Comparison of ENCODE assay signal across 8 cellular contexts in the genomic region with DNA sequence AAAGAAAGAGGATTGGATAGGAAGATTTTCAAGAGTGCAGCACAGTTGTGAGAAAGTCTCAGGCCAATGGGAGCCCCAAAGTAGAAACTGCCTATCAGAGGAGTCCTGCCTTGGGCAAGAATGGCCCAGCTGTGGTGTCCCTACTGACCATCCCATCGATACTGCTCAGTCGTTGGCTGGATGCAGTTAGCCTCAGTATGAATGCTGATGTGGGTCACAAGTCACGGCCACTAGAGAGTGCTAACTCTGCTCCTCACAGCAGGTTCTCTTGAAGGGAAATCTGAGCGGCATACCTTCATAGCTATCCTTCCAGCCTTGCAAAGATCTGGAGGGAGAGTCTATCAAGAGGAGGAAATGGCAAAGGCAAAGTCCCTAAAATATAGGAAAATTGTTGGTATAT. TPM values are rescaled to one million over a fixed set of nuclear protein-coding genes. Genes with fewer than 3 reads are reported as not detected.
DNase-seq lines count a peak whose midpoint lies in the region; FAIRE-seq and TF ChIP-seq lines count a peak whose summit lies in the region.
"Had no signal": no experiment of that assay in that cellular context is flagged by ENCODE, and none has a peak within 500 bp of the region (broad histone marks: within the 10 kb centered on the region; RNA-seq: fewer than 3 reads in every experiment).

No MANE protein-coding gene starts in this region.

- no peaks in the 10 kb centered on the region for H4K20me1 ChIP-seq in H1 (replicated peaks in 1 of 2; ENCODE audit: control insufficient read depth in 1 of 2, insufficient read depth in 2 of 2, low read length in 2 of 2)
- no peaks in the 10 kb centered on the region for H4K20me1 ChIP-seq in osteoblast (ENCODE audit: insufficient read depth, low read length)

- H3K79me2 ChIP-seq in H1 (ENCODE audit: control insufficient read depth in 1 of 2, insufficient read depth in 2 of 2, low read length in 2 of 2) (no peaks in the 10 kb centered on the region), osteoblast (ENCODE audit: insufficient read depth, low read length) (no peaks in the 10 kb centered on the region)

- WGBS in H1 (ENCODE audit: extremely low coverage in 1 of 2, insufficient coverage in 1 of 2, insufficient read length in 1 of 2, insufficient replicate concordance in 2 of 2, low coverage in 1 of 2, low lambda C conversion rate in 2 of 2, missing lambda C conversion rate in 1 of 2), 2 experiments, result 43% methylated on average over 4 of the region's 4 CpGs; no CpG with 5 or more reads in 1 of the 2 experiments

- DNase-seq in HuH-7 (ENCODE audit: low spot score) (peak; percentile 23), H1 (ENCODE audit: low read depth in 1 of 2, low spot score in 2 of 2) (no peak), osteoblast (ENCODE audit: insufficient read length, low spot score, missing footprints) (no peak), NCI-H2107 treated with DMSO at 0.1 percent for 48 hours (lab: John Stamatoyannopoulos, UW; ENCODE audit: unreplicated experiment) (no peak), NCI-H1105 treated with DMSO at 0.1 percent for 48 hours (lab: John Stamatoyannopoulos, UW) (no peak), NCI-H524 treated with DMSO at 0.1 percent for 48 hours (lab: John Stamatoyannopoulos, UW) (no peak)
- DNase-seq: SW 1271 had no signal

- no peak overlapping the region for H3K56ac ChIP-seq in H1 (replicated peaks; ENCODE audit: insufficient read length, low read depth, low read length)

- H3K4me3 ChIP-seq in GM12875 (ENCODE audit: low read depth, low read length) (no peak overlapping the region), H1 (ENCODE audit: extremely low read depth in 1 of 4, insufficient read depth in 2 of 4, low read depth in 3 of 4, low read length in 4 of 4) (no peak overlapping the region), osteoblast (ENCODE audit: insufficient read depth, low read length) (no peak overlapping the region)

- H4K91ac ChIP-seq in H1 (replicated peaks; ENCODE audit: insufficient read length, low read length), result no peak overlapping the region

- H3K79me1 ChIP-seq in H1 (ENCODE audit: low read depth, low read length), result no peaks in the 10 kb centered on the region

- TF ChIP-seq POLR2A in H1 (IDR thresholded peaks at IDR 0.05; ENCODE audit: control extremely low read depth in 1 of 2, low read depth in 2 of 2, low read length in 2 of 2), result no peak

- no peak overlapping the region for H4K8ac ChIP-seq in H1 (ENCODE audit: extremely low read depth, insufficient read depth, low read length)

- no peak overlapping the region for H3K18ac ChIP-seq in H1 (ENCODE audit: extremely low read depth, low read length)

- H3K23ac ChIP-seq in H1 (ENCODE audit: insufficient read length), result no peak overlapping the region

- H4K5ac ChIP-seq in H1 (ENCODE audit: insufficient read length, low read depth, low read length), result no peak overlapping the region

- H3K36me3 ChIP-seq in H1 (ENCODE audit: control insufficient read depth in 2 of 4, insufficient read depth in 4 of 4, low read length in 3 of 4), result no peaks in the 10 kb centered on the region
- no peaks in the 10 kb centered on the region for H3K36me3 ChIP-seq in osteoblast (ENCODE audit: insufficient read depth, low read length)

- no peak overlapping the region for H2AK5ac ChIP-seq in H1 (ENCODE audit: low read depth, low read length)

- POLR2A ChIA-PET in H1 (lab: Charles Lee; ENCODE audit: partially characterized antibody), result interaction anchor here (2.5 kb wide), 1 partner anchor 11 kb away, joined by 17 read pairs; a partner anchor contains a TSS

- H2BK5ac ChIP-seq in H1 (ENCODE audit: low read depth, low read length), result no peak overlapping the region

- CTCF ChIA-PET in H1 (lab: Charles Lee; ENCODE audit: partially characterized antibody), result interaction anchor here (0.7 to 2.8 kb wide), 13 partner anchors 8 to 362 kb away, joined by 3 to 16 read pairs (median 3); a partner anchor contains a TSS

- TF ChIP-seq CTCF in GM12875 (IDR thresholded peaks at IDR 0.05; ENCODE audit: borderline replicate concordance, insufficient read depth, low read depth, low read length) (0 out of 2 replicates have a peak, but pooled peaks have one; percentile 5), H1 (IDR thresholded peaks at IDR 0.05; ENCODE audit: control extremely low read depth in 1 of 3, insufficient read depth in 1 of 3, low read depth in 1 of 3, low read length in 3 of 3) (peak; percentile 40 to 67 (median 41)), osteoblast (IDR thresholded peaks at IDR 0.05; ENCODE audit: extremely low read depth, low read depth, low read length) (peak; percentile 43)

- peak; percentile 37 to 54 for TF ChIP-seq RAD21 in H1 (IDR thresholded peaks at IDR 0.05 in 1 of 2, conservative IDR thresholded peaks at IDR 0.05 in 1 of 2; ENCODE audit: low read depth in 2 of 2, low read length in 2 of 2)

- no peak overlapping the region for H2BK15ac ChIP-seq in H1 (ENCODE audit: low read length)

- no peak overlapping the region for H3K9ac ChIP-seq in H1 (replicated peaks in 1 of 4; ENCODE audit: extremely low read depth in 1 of 4, low read depth in 3 of 4, low read length in 3 of 4)

- H3K27me3 ChIP-seq in H1 (replicated peaks in 1 of 4; ENCODE audit: control insufficient read depth in 3 of 4, extremely low read depth in 1 of 4, insufficient read depth in 3 of 4, low read length in 3 of 4) (no peaks in the 10 kb centered on the region), osteoblast (ENCODE audit: insufficient read depth, low read length) (no peaks in the 10 kb centered on the region)

- no peaks in the 10 kb centered on the region for H3K23me2 ChIP-seq in H1 (ENCODE audit: low read depth, low read length)

- no peak overlapping the region for H2BK120ac ChIP-seq in H1 (replicated peaks; ENCODE audit: low read depth, low read length)

- H3K27ac ChIP-seq in H1 (ENCODE audit: low read depth, low read length) (no peak overlapping the region), osteoblast (ENCODE audit: low read depth, low read length) (no peak overlapping the region)

- no peaks in the 10 kb centered on the region for H3K9me3 ChIP-seq in H1 (ENCODE audit: insufficient read depth in 2 of 2, low read depth in 1 of 2, low read length in 1 of 2)
- no peaks in the 10 kb centered on the region for H3K9me3 ChIP-seq in osteoblast (ENCODE audit: low read depth, low read length)

- H2BK20ac ChIP-seq in H1 (ENCODE audit: low read length), result no peak overlapping the region

- H3K14ac ChIP-seq in H1 (ENCODE audit: insufficient read length), result no peak overlapping the region

- H2AFZ ChIP-seq in H1 (ENCODE audit: low read length) (peak overlapping the region; percentile 70), osteoblast (ENCODE audit: low read length) (no peak overlapping the region)

- H3K4me1 ChIP-seq in H1 (replicated peaks in 1 of 4; ENCODE audit: control insufficient read depth in 3 of 4, insufficient read depth in 4 of 4, low read length in 3 of 4) (no peaks in the 10 kb centered on the region; a peak in 1 of 7 replicates), osteoblast (ENCODE audit: insufficient read depth, low read length) (no peaks in the 10 kb centered on the region)

- H3K4me2 ChIP-seq in H1 (ENCODE audit: insufficient read depth in 1 of 2, low read depth in 2 of 2, low read length in 2 of 2) (no peak overlapping the region), osteoblast (ENCODE audit: insufficient read depth, low read length) (no peak overlapping the region)

- peak; percentile 85 for FAIRE-seq in H1 (lab: Jason Lieb, UNC)

- H2BK12ac ChIP-seq in H1 (ENCODE audit: low read depth, low read length), result no peak overlapping the region

- TF ChIP-seq EP300 in H1 (IDR thresholded peaks at IDR 0.05; ENCODE audit: borderline replicate concordance in 1 of 2, low read depth in 2 of 2, low read length in 2 of 2), result no peak

- H3K4ac ChIP-seq in H1 (replicated peaks; ENCODE audit: insufficient read length, low read depth, low read length), result no peak overlapping the region

TF ChIP-seq in H1, 55 proteins besides CTCF, POLR2A, EP300 and RAD21 (continues in another document):
- TF ChIP-seq, protein P1, sequence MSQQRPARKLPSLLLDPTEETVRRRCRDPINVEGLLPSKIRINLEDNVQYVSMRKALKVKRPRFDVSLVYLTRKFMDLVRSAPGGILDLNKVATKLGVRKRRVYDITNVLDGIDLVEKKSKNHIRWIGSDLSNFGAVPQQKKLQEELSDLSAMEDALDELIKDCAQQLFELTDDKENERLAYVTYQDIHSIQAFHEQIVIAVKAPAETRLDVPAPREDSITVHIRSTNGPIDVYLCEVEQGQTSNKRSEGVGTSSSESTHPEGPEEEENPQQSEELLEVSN (IDR thresholded peaks at IDR 0.05), result no peak

RNA-seq across cellular contexts. Expression of a gene that starts 11.6 kb away (rescaled TPM):
- 38.4 and 43.8 TPM in 2 replicates for total RNA-seq in H1 (2021; fragmentation: NEBNext Ultra II Directional; extraction: Animal tissue kit (Norgen Biotek cat#: 25700))
- 2.8 and 4.8 TPM in 2 replicates for polyA plus RNA-seq in H1 (2011; rRNA removed)
- polyA plus RNA-seq in H1 (2011; cell fraction: cytosol; rRNA removed), result 22.0 TPM
- polyA plus RNA-seq in H1 (2011; cell fraction: nucleus; rRNA removed), result 0.96 TPM
- polyA plus RNA-seq in H1 (2012, experiment 1 of 2), result 20.8 to 48.4 TPM (median 22.5 TPM) in 4 replicates
- polyA plus RNA-seq in H1 (2012, experiment 2 of 2), result 13.2 TPM
- 22.6 TPM for polyA plus RNA-seq in H1 (2013, experiment 1 of 2)
- 22.4 TPM for polyA plus RNA-seq in H1 (2013, experiment 2 of 2)
- 1.1 and 1.2 TPM in 2 replicates for polyA minus RNA-seq in H1 (2011; rRNA and poly(A)+ RNA removed)
- 7.6 TPM for polyA minus RNA-seq in H1 (2011; cell fraction: cytosol; rRNA and poly(A)+ RNA removed)
- polyA minus RNA-seq in H1 (2011; cell fraction: nucleus; rRNA and poly(A)+ RNA removed), result 4.6 TPM
- 6.8 and 6.9 TPM in 2 replicates for total RNA-seq in osteoblast

RNA-seq across cellular contexts. Expression of a gene that starts 53.4 kb away (rescaled TPM):
- 5.7 and 6.7 TPM in 2 replicates for total RNA-seq in H1 (2021; fragmentation: NEBNext Ultra II Directional; extraction: Animal tissue kit (Norgen Biotek cat#: 25700))
- 2.8 and 4.8 TPM in 2 replicates for polyA plus RNA-seq in H1 (2011; rRNA removed)
- 3.6 TPM for polyA plus RNA-seq in H1 (2011; cell fraction: cytosol; rRNA removed)
- polyA plus RNA-seq in H1 (2011; cell fraction: nucleus; rRNA removed), result 4.7 TPM
- polyA plus RNA-seq in H1 (2012, experiment 1 of 2), result 2.3 to 3.0 TPM (median 2.7 TPM) in 4 replicates
- 0.96 TPM for polyA plus RNA-seq in H1 (2012, experiment 2 of 2)
- 4.9 TPM for polyA plus RNA-seq in H1 (2013, experiment 1 of 2)
- 4.3 TPM for polyA plus RNA-seq in H1 (2013, experiment 2 of 2)
- polyA minus RNA-seq in H1 (2011; rRNA and poly(A)+ RNA removed), result 5.7 and 5.9 TPM in 2 replicates
- polyA minus RNA-seq in H1 (2011; cell fraction: cytosol; rRNA and poly(A)+ RNA removed), result 6.0 TPM
- 22.8 TPM for polyA minus RNA-seq in H1 (2011; cell fraction: nucleus; rRNA and poly(A)+ RNA removed)
- total RNA-seq in osteoblast, result 6.5 TPM in 2 replicates

RNA-seq across cellular contexts. Expression of a gene that starts 53.5 kb away (rescaled TPM):
- 163 and 179 TPM in 2 replicates for total RNA-seq in H1 (2021; fragmentation: NEBNext Ultra II Directional; extraction: Animal tissue kit (Norgen Biotek cat#: 25700))
- polyA plus RNA-seq in H1 (2011; rRNA removed), result 119 and 149 TPM in 2 replicates
- polyA plus RNA-seq in H1 (2011; cell fraction: cytosol; rRNA removed), result 127 TPM
- 54.1 TPM for polyA plus RNA-seq in H1 (2011; cell fraction: nucleus; rRNA removed)
- 95.3 to 145 TPM (median 125 TPM) in 4 replicates for polyA plus RNA-seq in H1 (2012, experiment 1 of 2)
- 13.6 TPM for polyA plus RNA-seq in H1 (2012, experiment 2 of 2)
- polyA plus RNA-seq in H1 (2013, experiment 1 of 2), result 227 TPM
- 228 TPM for polyA plus RNA-seq in H1 (2013, experiment 2 of 2)
- polyA minus RNA-seq in H1 (2011; rRNA and poly(A)+ RNA removed), result 62.6 and 70.0 TPM in 2 replicates
- 76.5 TPM for polyA minus RNA-seq in H1 (2011; cell fraction: cytosol; rRNA and poly(A)+ RNA removed)
- polyA minus RNA-seq in H1 (2011; cell fraction: nucleus; rRNA and poly(A)+ RNA removed), result 89.6 TPM
- 1.8 and 3.6 TPM in 2 replicates for total RNA-seq in osteoblast

Comparison
In these comparisons a context has a peak if more than half of its experiments do, and no peak if none do; other contexts are left out.
1. RNA of a gene that starts 53.5 kb away (total RNA-seq): 163 to 179 TPM in H1; 1.8 to 3.6 TPM in osteoblast; every median in the first group is over 10 times any median in the second.
2. Peak in every context shown above with its lines, with median percentiles within 50 percentile points of each other: CTCF ChIP-seq.